Comparison of ENCODE assay signal across 15 cellular contexts in the genomic region with DNA sequence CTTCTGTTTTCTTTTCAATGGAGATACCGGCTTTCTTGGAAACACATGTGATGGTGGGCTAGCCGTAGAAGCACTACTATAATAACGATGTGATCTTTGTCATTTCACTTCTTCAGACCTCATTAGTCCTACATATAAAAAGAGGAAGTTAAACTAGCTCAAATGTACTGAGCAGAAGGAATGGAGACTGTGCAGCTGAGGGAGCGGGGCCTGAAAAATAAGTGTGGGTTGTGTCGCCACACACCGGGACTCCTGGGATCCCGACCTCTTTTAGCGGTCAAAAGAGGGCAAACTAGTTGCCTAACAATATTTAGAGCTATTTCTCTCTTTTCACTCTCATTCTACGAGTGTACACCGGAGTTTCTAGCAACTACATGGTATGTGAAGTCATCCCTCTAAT. TPM values are rescaled to one million over a fixed set of nuclear protein-coding genes. Genes with fewer than 3 reads are reported as not detected.
A peak's percentile ranks its signal among the peaks of the same experiment; 100 is the strongest.
DNase-seq lines count a peak whose midpoint lies in the region; ATAC-seq, FAIRE-seq and TF ChIP-seq lines count a peak whose summit lies in the region.
"Had no signal": no experiment of that assay in that cellular context is flagged by ENCODE, and none has a peak within 500 bp of the region (broad histone marks: within the 10 kb centered on the region; RNA-seq: fewer than 3 reads in every experiment).

No MANE protein-coding gene starts in this region.

- DNase-seq in CD1c-positive myeloid dendritic cell (ENCODE audit: extremely low spot score) (peak; percentile 58), SKM-1 (lab: John Stamatoyannopoulos, UW; ENCODE audit: unreplicated experiment) (peak; percentile 54), naive B cell (peak; percentile 36), HTR-8/SVneo (ENCODE audit: insufficient read length, low spot score) (no peak), GM19238 (ENCODE audit: insufficient read length, low spot score) (no peak), lower lobe of right lung (no peak)
- DNase-seq: activated CD4-positive, alpha-beta memory T cell treated with anti-CD3 and anti-CD28 coated beads for 36 hours; H9; NCI-H226 had no signal

- H3K4me1 ChIP-seq in lower lobe of right lung, result peaks cover 31% of the 10 kb centered on the region

- H3K27me3 Mint-ChIP-seq in IgD-negative memory B cell (no peaks in the 10 kb centered on the region), naive B cell (no peaks in the 10 kb centered on the region)
- H3K27me3 Mint-ChIP-seq: activated CD4-positive, alpha-beta memory T cell treated with anti-CD3 and anti-CD28 coated beads for 36 hours; activated naive CD8-positive, alpha-beta T cell had no signal

- no peak overlapping the region for H3K4me3 ChIP-seq in lower lobe of right lung

- ATAC-seq in naive B cell (ENCODE audit: low read depth in 2 of 2) (peak in 1 of 2 donors; percentile 8), lower lobe of right lung (no peak), HG02798 (IDR thresholded peaks at IDR 0.05; ENCODE audit: poor library complexity, unreplicated experiment) (no peak)

- H3K9me3 Mint-ChIP-seq in IgD-negative memory B cell (no peaks in the 10 kb centered on the region), naive B cell (peaks cover 0 to 1% (median 0%) of the 10 kb centered on the region in 7 donors)
- H3K9me3 Mint-ChIP-seq: activated CD4-positive, alpha-beta memory T cell treated with anti-CD3 and anti-CD28 coated beads for 36 hours; H9; neural progenitor cell had no signal

- peaks cover 4% of the 10 kb centered on the region for H3K36me3 Mint-ChIP-seq in IgD-negative memory B cell
- H3K36me3 Mint-ChIP-seq in naive B cell, result no peaks in the 10 kb centered on the region

- no peak for TF ChIP-seq CTCF in lower lobe of right lung (IDR thresholded peaks at IDR 0.05)

- intact Hi-C loops in lower lobe of right lung (cut with DNase I), result no loop called here

- no peaks in the 10 kb centered on the region for H3K36me3 ChIP-seq in lower lobe of right lung
- H3K36me3 ChIP-seq: neural progenitor cell had no signal

- H3K4me3 Mint-ChIP-seq in IgD-negative memory B cell (peak overlapping the region; percentile 63 to 80 (median 68)), naive B cell (peak overlapping the region; percentile 24 to 87 (median 50))

- no peak for FAIRE-seq in HTR-8/SVneo (lab: Jason Lieb, UNC)

- no peak overlapping the region for H3K27ac ChIP-seq in lower lobe of right lung
- H3K27ac ChIP-seq: neural progenitor cell had no signal

- no peaks in the 10 kb centered on the region for H3K9me3 ChIP-seq in lower lobe of right lung

- H3K27ac Mint-ChIP-seq in IgD-negative memory B cell (peak overlapping the region; percentile 66 to 98 (median 90)), naive B cell (peak overlapping the region; percentile 18 to 96 (median 88))

- no peaks in the 10 kb centered on the region for H3K27me3 ChIP-seq in lower lobe of right lung (ENCODE audit: low read depth)
- H3K27me3 ChIP-seq: neural progenitor cell had no signal

- H3K4me1 Mint-ChIP-seq in IgD-negative memory B cell (peaks cover 13 to 31% (median 30%) of the 10 kb centered on the region in 3 donors), naive B cell (peaks cover 20 to 49% (median 38%) of the 10 kb centered on the region in 3 donors)

RNA-seq across cellular contexts. Expression of a gene that starts 1.0 kb away (rescaled TPM):
- polyA plus RNA-seq in IgD-negative memory B cell (102 TPM), naive B cell (ENCODE audit: low read depth in 6 of 6) (100 to 1,000 TPM; 108 to 190 (median 120) TPM)
- total RNA-seq in lower lobe of right lung, result 69.3 TPM

RNA-seq across cellular contexts. Expression of a gene that starts 26.1 kb away (rescaled TPM):
- polyA plus RNA-seq in IgD-negative memory B cell, result not detected
- under 1 TPM in 2 of 6 donors, not detected in 4; 0.08 to 0.29 TPM for polyA plus RNA-seq in naive B cell (ENCODE audit: low read depth in 6 of 6)
- not detected for total RNA-seq in lower lobe of right lung
- total RNA-seq: activated CD4-positive, alpha-beta memory T cell treated with anti-CD3 and anti-CD28 coated beads for 36 hours; H9; LHCN-M2 had no signal
- polyA plus RNA-seq: fibroblast of lung had no signal

Comparison
In these comparisons a context has a peak if more than half of its experiments do, and no peak if none do; other contexts are left out.
1. DNase-seq: peak in CD1c-positive myeloid dendritic cell (single experiment), SKM-1 (single experiment) and naive B cell (single experiment); none in HTR-8/SVneo (single experiment), GM19238 (single experiment) and lower lobe of right lung (single experiment).